Comparison of ENCODE assay signal across 8 cellular contexts in the genomic region with DNA sequence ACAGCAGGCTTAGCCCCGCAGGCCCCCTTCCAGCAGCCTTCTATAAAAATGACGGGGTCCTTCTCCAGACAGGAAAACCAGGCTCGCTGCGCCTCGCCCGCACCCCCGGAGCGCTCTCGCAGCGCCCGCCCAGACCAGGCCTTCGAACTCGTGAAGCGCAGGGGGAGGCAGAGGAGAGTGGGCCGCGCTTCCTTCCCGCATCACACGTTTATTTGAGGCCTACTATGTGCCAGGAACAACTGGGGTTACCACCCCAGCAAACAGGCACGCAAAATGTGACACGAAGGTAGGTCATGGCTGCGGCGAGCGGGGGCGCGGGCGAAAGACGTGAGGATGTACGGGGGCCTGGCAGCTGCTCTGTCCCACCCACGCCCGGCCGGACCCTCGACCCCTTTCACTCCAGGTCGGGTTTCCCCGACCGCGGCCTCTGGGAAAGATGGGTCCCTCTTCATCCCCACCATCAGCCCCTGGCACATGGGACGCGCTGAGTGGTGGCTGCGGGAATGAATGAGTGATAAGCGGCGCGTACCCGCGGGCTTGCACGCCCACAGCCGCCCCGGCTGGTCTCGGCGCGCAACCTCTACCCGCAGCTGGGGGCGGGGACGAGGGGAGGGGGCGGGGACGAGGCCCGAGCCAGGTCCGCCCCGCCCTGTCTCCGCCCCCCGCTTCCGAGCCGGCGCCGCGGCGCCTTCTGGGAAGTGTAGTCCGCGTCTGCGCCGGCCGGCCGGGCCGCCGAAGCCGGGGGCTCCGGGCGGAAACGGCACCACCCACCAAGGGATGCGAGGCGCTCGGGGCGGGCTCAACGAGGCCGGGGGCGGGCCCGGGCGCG. TPM values are rescaled to one million over a fixed set of nuclear protein-coding genes. Genes with fewer than 3 reads are reported as not detected.
DNase-seq lines count a peak whose midpoint lies in the region; ATAC-seq and TF ChIP-seq lines count a peak whose summit lies in the region.

No MANE protein-coding gene starts in this region.

- peak; percentile 71 for DNase-seq in NCI-H128 (lab: John Stamatoyannopoulos, UW; ENCODE audit: unreplicated experiment)
- peak in 53 of 56 donors; percentile 23 to 90 (median 74) for DNase-seq in amygdala (lab: John Stamatoyannopoulos, UW)
- peak; percentile 96 for DNase-seq in left ventricle myocardium superior
- DNase-seq in progenitor cell of endocrine pancreas (ENCODE audit: low spot score, unreplicated experiment), result peak; percentile 95
- peak; percentile 91 to 99 for DNase-seq in upper lobe of left lung

- H3K9me3 Mint-ChIP-seq in T-helper 1 cell treated with Interleukin-12 subunit alpha and Interleukin-12 subunit beta and Interleukin-4 antibody, amounts not matched to agents 30 μg/mL and 1 μg/mL, for 36 hours, result peaks cover 24% of the 10 kb centered on the region
- peaks cover 17% of the 10 kb centered on the region for H3K9me3 Mint-ChIP-seq in progenitor cell of endocrine pancreas (ENCODE audit: low read depth)

- peak; percentile 94 for ATAC-seq in HG02623 (IDR thresholded peaks at IDR 0.05; ENCODE audit: unreplicated experiment)
- ATAC-seq in left ventricle myocardium superior, result peak; percentile 84
- peak; percentile 95 to 99 for ATAC-seq in upper lobe of left lung (ENCODE audit: low FRiP score in 2 of 2)

- TF ChIP-seq POLR2A in GM10847 (IDR thresholded peaks at IDR 0.05; ENCODE audit: extremely low read depth, insufficient read length), result peak; percentile 36
- no peak for TF ChIP-seq POLR2A in upper lobe of left lung (IDR thresholded peaks at IDR 0.05)

- peaks cover 4 to 18% (median 15%) of the 10 kb centered on the region in 4 donors for H3K9me3 ChIP-seq in upper lobe of left lung

- H3K36me3 ChIP-seq in upper lobe of left lung, result no peaks in the 10 kb centered on the region

- H3K27ac ChIP-seq in upper lobe of left lung, result peak overlapping the region in 2 of 4 donors; percentile 75 to 83

- peak overlapping the region; percentile 36 for H3K27ac Mint-ChIP-seq in T-helper 1 cell treated with Interleukin-12 subunit alpha and Interleukin-12 subunit beta and Interleukin-4 antibody, amounts not matched to agents 30 μg/mL and 1 μg/mL, for 36 hours
- no peak overlapping the region for H3K27ac Mint-ChIP-seq in progenitor cell of endocrine pancreas

- H3K27me3 ChIP-seq in upper lobe of left lung, result no peaks in the 10 kb centered on the region

- peaks cover 12 to 25% (median 17%) of the 10 kb centered on the region in 4 donors for H3K4me1 ChIP-seq in upper lobe of left lung

- peak overlapping the region; percentile 48 to 89 (median 80) for H3K4me3 ChIP-seq in upper lobe of left lung

- no peak for TF ChIP-seq EP300 in upper lobe of left lung (IDR thresholded peaks at IDR 0.05)

- intact Hi-C loops in left ventricle myocardium superior (cut with micrococcal nuclease), result no loop called here

- peaks cover 3% of the 10 kb centered on the region for H3K27me3 Mint-ChIP-seq in T-helper 1 cell treated with Interleukin-12 subunit alpha and Interleukin-12 subunit beta and Interleukin-4 antibody, amounts not matched to agents 30 μg/mL and 1 μg/mL, for 36 hours (ENCODE audit: low read depth)
- no peaks in the 10 kb centered on the region for H3K27me3 Mint-ChIP-seq in progenitor cell of endocrine pancreas

- TF ChIP-seq CTCF in progenitor cell of endocrine pancreas (IDR thresholded peaks at IDR 0.05; ENCODE audit: unreplicated experiment) (no peak), upper lobe of left lung (IDR thresholded peaks at IDR 0.05) (no peak)

- peaks cover 13% of the 10 kb centered on the region for H3K4me1 Mint-ChIP-seq in T-helper 1 cell treated with Interleukin-12 subunit alpha and Interleukin-12 subunit beta and Interleukin-4 antibody, amounts not matched to agents 30 μg/mL and 1 μg/mL, for 36 hours (ENCODE audit: low read depth)
- peaks cover 13% of the 10 kb centered on the region for H3K4me1 Mint-ChIP-seq in progenitor cell of endocrine pancreas (ENCODE audit: low read depth)

- peak overlapping the region; percentile 74 for H3K4me3 Mint-ChIP-seq in T-helper 1 cell treated with Interleukin-12 subunit alpha and Interleukin-12 subunit beta and Interleukin-4 antibody, amounts not matched to agents 30 μg/mL and 1 μg/mL, for 36 hours
- H3K4me3 Mint-ChIP-seq in progenitor cell of endocrine pancreas (ENCODE audit: low read depth), result peak overlapping the region; percentile 71

- H3K36me3 Mint-ChIP-seq in T-helper 1 cell treated with Interleukin-12 subunit alpha and Interleukin-12 subunit beta and Interleukin-4 antibody, amounts not matched to agents 30 μg/mL and 1 μg/mL, for 36 hours (ENCODE audit: low read depth), result peaks cover 8% of the 10 kb centered on the region
- H3K36me3 Mint-ChIP-seq in progenitor cell of endocrine pancreas (ENCODE audit: insufficient read depth), result peaks cover 2% of the 10 kb centered on the region

- whole genome bisulfite sequencing in upper lobe of left lung, 2 donors, result 2 to 10% methylated on average over 28 to 38 of the region's 88 CpGs

RNA-seq across cellular contexts. Expression of gene ZNF467, which starts 59.1 kb away (rescaled TPM):
- 7.8 TPM for total RNA-seq in left ventricle myocardium superior
- total RNA-seq in progenitor cell of endocrine pancreas, result 14.8 and 16.1 TPM in 2 replicates
- total RNA-seq in upper lobe of left lung, result 10 to 100 TPM in 5 of 6 donors, 1 to 10 TPM in 1; 8.2 to 41.2 (median 17.4) TPM
